In genomic region chr11:17658211-17658610, GRCh38 we compare ENCODE assay signal across 17 cellular contexts.
DNase-seq lines count a peak whose midpoint lies in the region; ATAC-seq and TF ChIP-seq lines count a peak whose summit lies in the region.
"Had no signal": no experiment of that assay in that cellular context is flagged by ENCODE, and none has a peak within 500 bp of the region (broad histone marks: within the 10 kb centered on the region; RNA-seq: fewer than 3 reads in every experiment).

No MANE protein-coding gene starts in this region.

- DNase-seq in DMS53 (lab: John Stamatoyannopoulos, UW) (peak; percentile 31), DMS53 treated with DMSO at 0.1 percent for 48 hours (lab: John Stamatoyannopoulos, UW; ENCODE audit: unreplicated experiment) (no peak), LHCN-M2 (ENCODE audit: low read depth) (peak; percentile 84), iris pigment epithelial cell (ENCODE audit: low read depth) (peak; percentile 20), H7 (no peak), osteocyte (ENCODE audit: extremely low spot score, unreplicated experiment) (no peak)
- DNase-seq: Calu3; CD4-positive, alpha-beta memory T cell; DMS 273 treated with DMSO at 0.1 percent for 48 hours; DMS79; HFFc6 had no signal

- H3K4me3 Mint-ChIP-seq in osteocyte (ENCODE audit: unreplicated experiment): no peak overlapping the region
- H3K4me3 Mint-ChIP-seq: CD14-positive monocyte; CD4-positive, alpha-beta memory T cell; HFFc6 had no signal

- H3K36me3 Mint-ChIP-seq in osteocyte (ENCODE audit: unreplicated experiment): no peaks in the 10 kb centered on the region
- H3K36me3 Mint-ChIP-seq: CD14-positive monocyte; CD4-positive, alpha-beta memory T cell had no signal

- H3K27me3 Mint-ChIP-seq in osteocyte (ENCODE audit: unreplicated experiment): peaks cover 14% of the 10 kb centered on the region

- H3K36me3 ChIP-seq in H7 (replicated peaks; ENCODE audit: control insufficient read depth, insufficient read depth, low read length): no peaks in the 10 kb centered on the region
- H3K36me3 ChIP-seq: BLaER1 had no signal

- H3K9me3 Mint-ChIP-seq in osteocyte (ENCODE audit: unreplicated experiment): peaks cover 6% of the 10 kb centered on the region

- no peak overlapping the region for H3K27ac Mint-ChIP-seq in osteocyte (ENCODE audit: unreplicated experiment)
- H3K27ac Mint-ChIP-seq: CD14-positive monocyte; CD4-positive, alpha-beta memory T cell; HFFc6 had no signal

- no peaks in the 10 kb centered on the region for H3K4me1 Mint-ChIP-seq in osteocyte (ENCODE audit: unreplicated experiment)
- H3K4me1 Mint-ChIP-seq: CD14-positive monocyte; CD4-positive, alpha-beta memory T cell had no signal

- no peak for TF ChIP-seq CTCF in osteocyte (IDR thresholded peaks at IDR 0.05)

- H3K4me3 ChIP-seq in H7 (ENCODE audit: insufficient read depth, low read depth, low read length): no peak overlapping the region
- H3K4me3 ChIP-seq: A549, BLaER1, GM12878 had no signal

- no peaks in the 10 kb centered on the region for H3K27me3 ChIP-seq in H7 (ENCODE audit: control insufficient read depth, insufficient read depth, low read length)
- H3K27me3 ChIP-seq: BLaER1 had no signal

- no peak for ATAC-seq in HG03159 (IDR thresholded peaks at IDR 0.05; ENCODE audit: unreplicated experiment)
- ATAC-seq: A549, GM12878, HCT116 had no signal

Comparison
In these comparisons a context has a peak if more than half of its experiments do, and no peak if none do; other contexts are left out.
1. DNase-seq: peak in DMS53 (single experiment), LHCN-M2 (single experiment) and iris pigment epithelial cell (single experiment); none in DMS53 treated with DMSO at 0.1 percent for 48 hours (single experiment), H7 (single experiment) and osteocyte (single experiment).